15 cellular contexts compared by ENCODE assay signal in the genomic region with DNA sequence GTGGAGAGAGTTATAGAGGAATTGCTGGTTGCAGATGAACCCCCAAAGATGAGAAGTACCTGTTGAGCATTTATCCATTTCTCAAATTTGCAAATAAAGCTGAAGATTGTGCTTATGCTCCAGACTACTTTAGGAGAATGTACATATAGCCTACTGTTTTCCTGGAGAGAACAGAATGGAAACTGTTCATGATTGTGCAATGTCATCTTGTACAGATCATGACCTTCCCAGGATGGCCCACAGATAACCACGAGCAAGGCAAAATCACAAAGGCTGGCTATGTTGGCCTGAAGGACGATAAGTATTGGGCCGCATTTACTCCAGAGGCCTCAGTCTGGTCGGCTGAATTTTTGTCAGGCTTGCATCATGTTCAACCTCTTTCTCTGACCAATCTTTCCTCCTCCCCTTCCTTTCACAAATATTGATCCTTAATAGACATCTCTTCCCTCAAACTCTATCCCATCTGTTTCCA. TPM values are rescaled to one million over a fixed set of nuclear protein-coding genes. Genes with fewer than 3 reads are reported as not detected.
DNase-seq lines count a peak whose midpoint lies in the region; ATAC-seq, FAIRE-seq and TF ChIP-seq lines count a peak whose summit lies in the region.
"Had no signal": no experiment of that assay in that cellular context is flagged by ENCODE, and none has a peak within 500 bp of the region (broad histone marks: within the 10 kb centered on the region; RNA-seq: fewer than 3 reads in every experiment).

No MANE protein-coding gene starts in this region.

- TF ChIP-seq CTCF in astrocyte (IDR thresholded peaks at IDR 0.05; ENCODE audit: insufficient read depth, low read depth, low read length) (no peak), hepatocyte (IDR thresholded peaks at IDR 0.05; ENCODE audit: poor library complexity) (no peak)

- no peaks in the 10 kb centered on the region for H3K9me2 ChIP-seq in hepatocyte (replicated peaks; ENCODE audit: insufficient read depth)

- H4K20me1 ChIP-seq in astrocyte (ENCODE audit: insufficient read depth, low read length) (no peaks in the 10 kb centered on the region), hepatocyte (ENCODE audit: insufficient read depth, poor library complexity, severe bottlenecking) (no peaks in the 10 kb centered on the region)

- H3K27me3 ChIP-seq in CD8-positive, alpha-beta memory T cell (ENCODE audit: insufficient read depth, low read length, poor library complexity, severe bottlenecking): no peaks in the 10 kb centered on the region
- H3K27me3 ChIP-seq in astrocyte (ENCODE audit: insufficient read depth, low read length): no peaks in the 10 kb centered on the region
- H3K27me3 ChIP-seq in hepatocyte: no peaks in the 10 kb centered on the region

- H3K9me3 ChIP-seq in CD8-positive, alpha-beta memory T cell (ENCODE audit: low read length): no peaks in the 10 kb centered on the region
- H3K9me3 ChIP-seq in astrocyte (ENCODE audit: insufficient read depth, low read depth, low read length): no peaks in the 10 kb centered on the region
- no peaks in the 10 kb centered on the region for H3K9me3 ChIP-seq in hepatocyte (ENCODE audit: low read depth)
- H3K9me3 ChIP-seq: HAP-1 had no signal

- peak overlapping the region in 1 of 7 donors; percentile 61 for H3K4me3 Mint-ChIP-seq in CD8-positive, alpha-beta memory T cell
- H3K4me3 Mint-ChIP-seq in astrocyte (ENCODE audit: unreplicated experiment): no peak overlapping the region
- H3K4me3 Mint-ChIP-seq in immature natural killer cell: no peak overlapping the region
- H3K4me3 Mint-ChIP-seq: endodermal cell had no signal

- peaks cover 0 to under 1% of the 10 kb centered on the region in 2 donors for H3K27me3 Mint-ChIP-seq in CD8-positive, alpha-beta memory T cell
- no peaks in the 10 kb centered on the region for H3K27me3 Mint-ChIP-seq in astrocyte (ENCODE audit: low read depth, unreplicated experiment)
- H3K27me3 Mint-ChIP-seq in immature natural killer cell (ENCODE audit: low read depth in 3 of 3): peaks cover 0 to 19% (median 8%) of the 10 kb centered on the region in 3 donors

- peaks cover 31 to 58% (median 42%) of the 10 kb centered on the region in 3 donors for H3K4me1 Mint-ChIP-seq in CD8-positive, alpha-beta memory T cell
- H3K4me1 Mint-ChIP-seq in astrocyte (ENCODE audit: low read depth, unreplicated experiment) (peaks cover 26% of the 10 kb centered on the region), immature natural killer cell (peaks cover 28 to 34% of the 10 kb centered on the region in 2 donors)
- H3K4me1 Mint-ChIP-seq: endodermal cell had no signal

- peak; percentile 65 for FAIRE-seq in HTR-8/SVneo (lab: Jason Lieb, UNC)
- peak; percentile 60 for FAIRE-seq in astrocyte (lab: Jason Lieb, UNC)
- FAIRE-seq: GM18507 had no signal

- POLR2A ChIA-PET in CD8-positive, alpha-beta memory T cell (lab: Charles Lee): no interaction called here

- H3K9ac ChIP-seq in astrocyte (ENCODE audit: low read length): peak overlapping the region; percentile 49

- H2AFZ ChIP-seq in astrocyte (ENCODE audit: low read depth, low read length) (peak overlapping the region; percentile 29), hepatocyte (no peak overlapping the region)

- DNase-seq in CD8-positive, alpha-beta memory T cell: no peak
- DNase-seq in HTR-8/SVneo (ENCODE audit: insufficient read length, low spot score): no peak
- DNase-seq in astrocyte (ENCODE audit: low read depth): peak; percentile 3
- no peak for DNase-seq in hepatocyte (ENCODE audit: low spot score)
- DNase-seq in immature natural killer cell: no peak
- no peak for DNase-seq in hypothalamus (lab: John Stamatoyannopoulos, UW)
- DNase-seq: endodermal cell, NCI-H1105 treated with DMSO at 0.1 percent for 48 hours, occipital lobe had no signal

- H3K79me2 ChIP-seq in astrocyte (ENCODE audit: insufficient read depth, low read length): no peaks in the 10 kb centered on the region
- no peaks in the 10 kb centered on the region for H3K79me2 ChIP-seq in hepatocyte

- WGBS in hepatocyte (ENCODE audit: low lambda C conversion rate, missing lambda C conversion rate): 86% methylated on average over 4 of the region's 4 CpGs

- H3K4me3 ChIP-seq in CD8-positive, alpha-beta memory T cell (ENCODE audit: low read length): no peak overlapping the region
- peak overlapping the region; percentile 2 for H3K4me3 ChIP-seq in astrocyte (ENCODE audit: insufficient read depth, low read depth, low read length)
- H3K4me3 ChIP-seq in hepatocyte: no peak overlapping the region
- H3K4me3 ChIP-seq: HAP-1, lung had no signal

- H3K9me3 Mint-ChIP-seq in CD8-positive, alpha-beta memory T cell: no peaks in the 10 kb centered on the region
- H3K9me3 Mint-ChIP-seq in astrocyte (ENCODE audit: unreplicated experiment) (no peaks in the 10 kb centered on the region), immature natural killer cell (no peaks in the 10 kb centered on the region)
- H3K9me3 Mint-ChIP-seq: endodermal cell had no signal

- H3K36me3 ChIP-seq in CD8-positive, alpha-beta memory T cell (ENCODE audit: insufficient read depth, low read length): peaks cover 14% of the 10 kb centered on the region
- H3K36me3 ChIP-seq in astrocyte (ENCODE audit: insufficient read depth, low read length) (no peaks in the 10 kb centered on the region), hepatocyte (replicated peaks; ENCODE audit: insufficient read depth, low read depth) (no peaks in the 10 kb centered on the region)
- H3K36me3 ChIP-seq: HAP-1 had no signal

- peaks cover 21% of the 10 kb centered on the region for H3K4me1 ChIP-seq in CD8-positive, alpha-beta memory T cell (ENCODE audit: insufficient read depth, low read length)
- peaks cover 30% of the 10 kb centered on the region for H3K4me1 ChIP-seq in astrocyte (ENCODE audit: insufficient read depth, low read length)
- peaks cover 4% of the 10 kb centered on the region for H3K4me1 ChIP-seq in hepatocyte (ENCODE audit: insufficient read depth)
- H3K4me1 ChIP-seq: HAP-1 had no signal

- CTCF ChIA-PET in CD8-positive, alpha-beta memory T cell (lab: Charles Lee): interaction anchor here (2.3 kb wide), 1 partner anchor 22 kb away, joined by 9 read pairs; no protein-coding TSS in a partner anchor

- H3K27ac ChIP-seq in CD8-positive, alpha-beta memory T cell (ENCODE audit: low read depth, low read length): no peak overlapping the region
- H3K27ac ChIP-seq in astrocyte (ENCODE audit: low read depth, low read length): peak overlapping the region; percentile 95
- peak overlapping the region; percentile 19 for H3K27ac ChIP-seq in hepatocyte
- H3K27ac ChIP-seq: C4-2B had no signal

- H3K27ac Mint-ChIP-seq in CD8-positive, alpha-beta memory T cell: peak overlapping the region in 6 of 8 donors; percentile 29 to 80 (median 62)
- H3K27ac Mint-ChIP-seq in astrocyte (ENCODE audit: unreplicated experiment): peak overlapping the region; percentile 97
- H3K27ac Mint-ChIP-seq in immature natural killer cell: peak overlapping the region in 3 of 6 donors; percentile 18 to 80 (median 55)
- H3K27ac Mint-ChIP-seq: endodermal cell had no signal

- H3K36me3 Mint-ChIP-seq in CD8-positive, alpha-beta memory T cell: peaks cover 5 to 49% (median 16%) of the 10 kb centered on the region in 3 donors
- H3K36me3 Mint-ChIP-seq in astrocyte (ENCODE audit: low read depth, unreplicated experiment): peaks cover 2% of the 10 kb centered on the region
- peaks cover 14 to 32% (median 24%) of the 10 kb centered on the region in 3 donors for H3K36me3 Mint-ChIP-seq in immature natural killer cell

- H3K4me2 ChIP-seq in astrocyte (ENCODE audit: low read length): peak overlapping the region; percentile 71
- no peak overlapping the region for H3K4me2 ChIP-seq in hepatocyte

- ATAC-seq in HG03457 (IDR thresholded peaks at IDR 0.05; ENCODE audit: unreplicated experiment) (no peak), GM19463 (IDR thresholded peaks at IDR 0.05; ENCODE audit: unreplicated experiment) (no peak)

RNA-seq across cellular contexts. Expression of a gene that starts 28.5 kb away (rescaled TPM):
- total RNA-seq in CD8-positive, alpha-beta memory T cell: 10 to 100 TPM; 32.0 to 32.9 TPM
- polyA plus RNA-seq in CD8-positive, alpha-beta memory T cell: 12.1 TPM
- total RNA-seq in astrocyte (38.2 and 43.2 TPM in 2 replicates), hepatocyte (24.9 and 29.1 TPM in 2 replicates)
- polyA plus RNA-seq in hepatocyte (8.0 and 8.5 TPM in 2 replicates), immature natural killer cell (10 to 100 TPM in 1 of 3 donors, 1 to 10 TPM in 2; 6.7 to 14.0 (median 7.4) TPM)
